Comparison of ENCODE assay signal across 14 cellular contexts in genomic region chr1:38783659-38784229, GRCh38.
DNase-seq lines count a peak whose midpoint lies in the region; ATAC-seq and TF ChIP-seq lines count a peak whose summit lies in the region.
"Had no signal": no experiment of that assay in that cellular context is flagged by ENCODE, and none has a peak within 500 bp of the region (broad histone marks: within the 10 kb centered on the region; RNA-seq: fewer than 3 reads in every experiment).

No MANE protein-coding gene starts in this region.

- TF ChIP-seq CTCF in BE2C (IDR thresholded peaks at IDR 0.05; ENCODE audit: low read depth, low read length) (peak; percentile 16; the same call in 1 of the 2 replicates), GM20000 (IDR thresholded peaks at IDR 0.05; ENCODE audit: extremely low read depth, missing control alignments) (no peak), GM13977 (IDR thresholded peaks at IDR 0.05; ENCODE audit: extremely low read depth, insufficient read depth, missing control alignments) (no peak)

- H3K27me3 Mint-ChIP-seq in naive thymus-derived CD4-positive, alpha-beta T cell: peaks cover 58 to 82% (median 65%) of the 10 kb centered on the region in 5 donors
- H3K27me3 Mint-ChIP-seq in activated naive CD4-positive, alpha-beta T cell treated with anti-CD3 and anti-CD28 coated beads, Interleukin-2, amount 10 ng/mL, durations not matched to agents 7 days and 5 days: peaks cover 54% of the 10 kb centered on the region

- in situ Hi-C loops in GM13977 (cut with MboI; ENCODE audit: low pct_unique_long_range_greater_than_20kb, low sequenced_read_pairs, unreplicated experiment): no loop called here

- no peak overlapping the region for H3K27ac ChIP-seq in naive thymus-derived CD4-positive, alpha-beta T cell (ENCODE audit: low read depth, low read length)
- H3K27ac ChIP-seq: HL-60 had no signal

- intact Hi-C loops in naive thymus-derived CD4-positive, alpha-beta T cell (cut with micrococcal nuclease): no loop called here

- no peaks in the 10 kb centered on the region for H3K9me3 ChIP-seq in BE2C
- H3K9me3 ChIP-seq in naive thymus-derived CD4-positive, alpha-beta T cell (ENCODE audit: control insufficient read depth in 2 of 3, low read length in 3 of 3): no peaks in the 10 kb centered on the region

- no peak for ATAC-seq in naive thymus-derived CD4-positive, alpha-beta T cell
- ATAC-seq: T-helper 17 cell had no signal

- H3K27ac Mint-ChIP-seq in naive thymus-derived CD4-positive, alpha-beta T cell: no peak overlapping the region
- no peak overlapping the region for H3K27ac Mint-ChIP-seq in activated naive CD4-positive, alpha-beta T cell treated with anti-CD3 and anti-CD28 coated beads, Interleukin-2, amount 10 ng/mL, durations not matched to agents 7 days and 5 days
- H3K27ac Mint-ChIP-seq: activated naive CD4-positive, alpha-beta T cell treated with anti-CD3 and anti-CD28 coated beads, Interleukin-2, amount 50 U/mL, for 24 hours; CD4-positive, alpha-beta memory T cell; T-helper 17 cell had no signal

- CTCF ChIA-PET in naive thymus-derived CD4-positive, alpha-beta T cell (lab: Charles Lee): no interaction called here
- CTCF ChIA-PET in activated naive CD4-positive, alpha-beta T cell treated with anti-CD3 and anti-CD28 coated beads, Interleukin-2, amount 10 ng/mL, durations not matched to agents 7 days and 5 days (lab: Charles Lee): no interaction called here

- no peaks in the 10 kb centered on the region for H3K36me3 Mint-ChIP-seq in naive thymus-derived CD4-positive, alpha-beta T cell
- no peaks in the 10 kb centered on the region for H3K36me3 Mint-ChIP-seq in activated naive CD4-positive, alpha-beta T cell treated with anti-CD3 and anti-CD28 coated beads, Interleukin-2, amount 10 ng/mL, durations not matched to agents 7 days and 5 days
- H3K36me3 Mint-ChIP-seq: activated naive CD4-positive, alpha-beta T cell treated with anti-CD3 and anti-CD28 coated beads, Interleukin-2, amount 50 U/mL, for 24 hours; CD4-positive, alpha-beta memory T cell had no signal

- no peaks in the 10 kb centered on the region for H3K4me1 ChIP-seq in BE2C
- no peaks in the 10 kb centered on the region for H3K4me1 ChIP-seq in naive thymus-derived CD4-positive, alpha-beta T cell (ENCODE audit: control insufficient read depth in 2 of 2, insufficient read depth in 2 of 2, low read length in 2 of 2)

- no peaks in the 10 kb centered on the region for H3K4me1 Mint-ChIP-seq in naive thymus-derived CD4-positive, alpha-beta T cell
- H3K4me1 Mint-ChIP-seq in activated naive CD4-positive, alpha-beta T cell treated with anti-CD3 and anti-CD28 coated beads, Interleukin-2, amount 10 ng/mL, durations not matched to agents 7 days and 5 days: no peaks in the 10 kb centered on the region
- H3K4me1 Mint-ChIP-seq: activated naive CD4-positive, alpha-beta T cell treated with anti-CD3 and anti-CD28 coated beads, Interleukin-2, amount 50 U/mL, for 24 hours; CD4-positive, alpha-beta memory T cell; T-helper 17 cell had no signal

- H3K4me3 ChIP-seq in BE2C (ENCODE audit: low read depth, low read length): peak overlapping the region; percentile 49
- no peak overlapping the region for H3K4me3 ChIP-seq in naive thymus-derived CD4-positive, alpha-beta T cell (ENCODE audit: low read length)

- POLR2A ChIA-PET in naive thymus-derived CD4-positive, alpha-beta T cell (lab: Charles Lee): interaction anchor here (0.6 kb wide), 1 partner anchor 323 kb away, joined by 3 read pairs; no protein-coding TSS in a partner anchor

- DNase-seq in BE2C (peak; percentile 58), GM20000 (ENCODE audit: low spot score) (peak; percentile 28), NCI-H82 (lab: John Stamatoyannopoulos, UW) (peak; percentile 95), myocyte (ENCODE audit: low read depth) (peak; percentile 58), GM13977 (ENCODE audit: low spot score) (no peak), RKO (ENCODE audit: low spot score) (no peak)
- no peak for DNase-seq in naive thymus-derived CD4-positive, alpha-beta T cell
- no peak for DNase-seq in activated naive CD4-positive, alpha-beta T cell treated with anti-CD3 and anti-CD28 coated beads, Interleukin-2, amount 10 ng/mL, durations not matched to agents 7 days and 5 days
- DNase-seq: CD4-positive, alpha-beta memory T cell; MV-4-11; stimulated activated CD8-positive, alpha-beta memory T cell treated with anti-CD3 and anti-CD28 coated beads, Interleukin-4, amount 100 ng/mL, for 48 hours; T-helper 17 cell had no signal

- peaks cover 0 to 5% (median 0%) of the 10 kb centered on the region in 11 donors for H3K9me3 Mint-ChIP-seq in naive thymus-derived CD4-positive, alpha-beta T cell
- H3K9me3 Mint-ChIP-seq in activated naive CD4-positive, alpha-beta T cell treated with anti-CD3 and anti-CD28 coated beads, Interleukin-2, amount 10 ng/mL, durations not matched to agents 7 days and 5 days: no peaks in the 10 kb centered on the region
- H3K9me3 Mint-ChIP-seq: activated naive CD4-positive, alpha-beta T cell treated with anti-CD3 and anti-CD28 coated beads, Interleukin-2, amount 50 U/mL, for 24 hours had no signal

- H3K27me3 ChIP-seq in BE2C: no peaks in the 10 kb centered on the region
- H3K27me3 ChIP-seq in naive thymus-derived CD4-positive, alpha-beta T cell (ENCODE audit: control insufficient read depth in 2 of 2, insufficient read depth in 2 of 2, low read length in 2 of 2): peaks cover 0 to 7% of the 10 kb centered on the region in 2 donors

- peak overlapping the region in 1 of 10 donors; percentile 5 for H3K4me3 Mint-ChIP-seq in naive thymus-derived CD4-positive, alpha-beta T cell
- no peak overlapping the region for H3K4me3 Mint-ChIP-seq in activated naive CD4-positive, alpha-beta T cell treated with anti-CD3 and anti-CD28 coated beads, Interleukin-2, amount 10 ng/mL, durations not matched to agents 7 days and 5 days
- H3K4me3 Mint-ChIP-seq: activated naive CD4-positive, alpha-beta T cell treated with anti-CD3 and anti-CD28 coated beads, Interleukin-2, amount 50 U/mL, for 24 hours; T-helper 17 cell had no signal

- no peaks in the 10 kb centered on the region for H3K36me3 ChIP-seq in BE2C
- no peaks in the 10 kb centered on the region for H3K36me3 ChIP-seq in naive thymus-derived CD4-positive, alpha-beta T cell (ENCODE audit: control insufficient read depth in 2 of 3, insufficient read depth in 3 of 3, low read length in 3 of 3)

Comparison
In these comparisons a context has a peak if more than half of its experiments do, and no peak if none do; other contexts are left out.
1. DNase-seq: peak in BE2C (single experiment), GM20000 (single experiment), NCI-H82 (single experiment) and myocyte (single experiment); none in naive thymus-derived CD4-positive, alpha-beta T cell (0 of 9), activated naive CD4-positive, alpha-beta T cell treated with anti-CD3 and anti-CD28 coated beads, Interleukin-2, amount 10 ng/mL, durations not matched to agents 7 days and 5 days (single experiment), GM13977 (single experiment) and RKO (single experiment).